ENCODE assay signal across 8 cellular contexts in genomic region chr19:2167896-2168618, GRCh38. TPM values are rescaled to one million over a fixed set of nuclear protein-coding genes. Genes with fewer than 3 reads are reported as not detected.
A peak's percentile ranks its signal among the peaks of the same experiment; 100 is the strongest.
DNase-seq lines count a peak whose midpoint lies in the region; ATAC-seq and TF ChIP-seq lines count a peak whose summit lies in the region.

No MANE protein-coding gene starts in this region.

- no peak for DNase-seq in activated naive CD4-positive, alpha-beta T cell treated with anti-CD3 and anti-CD28 coated beads, Interleukin-2, amount 10 ng/mL, durations not matched to agents 7 days and 5 days
- DNase-seq in activated naive CD4-positive, alpha-beta T cell treated with Interleukin-2 at 50 U/mL for 16 hours, result no peak
- DNase-seq in NOMO-1 (lab: John Stamatoyannopoulos, UW; ENCODE audit: unreplicated experiment in 2 of 2), result peak; percentile 80 to 87
- DNase-seq in brain microvascular endothelial cell, result no peak
- peak; percentile 65 to 81 for DNase-seq in lung microvascular endothelial cell (ENCODE audit: low read depth in 2 of 2)
- DNase-seq in upper lobe of right lung, result peak; percentile 87
- no peak for DNase-seq in NCI-H1105 treated with DMSO at 0.1 percent for 48 hours (lab: John Stamatoyannopoulos, UW)
- DNase-seq in cerebellar nuclear complex (lab: John Stamatoyannopoulos, UW), result no peak

- H3K4me3 ChIP-seq in brain microvascular endothelial cell (ENCODE audit: low read depth, low read length) (peak overlapping the region; percentile 9), upper lobe of right lung (peak overlapping the region; percentile 23)

- in situ Hi-C loops in brain microvascular endothelial cell (cut with HindIII; ENCODE audit: low pct_ligation_motif_present, low sequenced_read_pairs), result no loop called here

- no peaks in the 10 kb centered on the region for H3K9me3 ChIP-seq in upper lobe of right lung

- H3K36me3 Mint-ChIP-seq in activated naive CD4-positive, alpha-beta T cell treated with anti-CD3 and anti-CD28 coated beads, Interleukin-2, amount 10 ng/mL, durations not matched to agents 7 days and 5 days, result peaks cover 3% of the 10 kb centered on the region

- H3K36me3 ChIP-seq in brain microvascular endothelial cell (replicated peaks), result no peaks in the 10 kb centered on the region
- H3K36me3 ChIP-seq in upper lobe of right lung, result no peaks in the 10 kb centered on the region

- peaks cover 67% of the 10 kb centered on the region for H3K4me1 ChIP-seq in upper lobe of right lung

- H3K27ac ChIP-seq in brain microvascular endothelial cell (peak overlapping the region; percentile 82), upper lobe of right lung (peak overlapping the region; percentile 96)

- intact Hi-C loops in upper lobe of right lung (cut with DNase I), result no loop called here

- H3K9me3 Mint-ChIP-seq in activated naive CD4-positive, alpha-beta T cell treated with anti-CD3 and anti-CD28 coated beads, Interleukin-2, amount 10 ng/mL, durations not matched to agents 7 days and 5 days, result no peaks in the 10 kb centered on the region

- no peak overlapping the region for H3K4me3 Mint-ChIP-seq in activated naive CD4-positive, alpha-beta T cell treated with anti-CD3 and anti-CD28 coated beads, Interleukin-2, amount 10 ng/mL, durations not matched to agents 7 days and 5 days

- peak; percentile 46 for ATAC-seq in upper lobe of right lung

- CTCF ChIA-PET in activated naive CD4-positive, alpha-beta T cell treated with anti-CD3 and anti-CD28 coated beads, Interleukin-2, amount 10 ng/mL, durations not matched to agents 7 days and 5 days (lab: Charles Lee), result interaction anchor here (2.2 kb wide), 1 partner anchor 12 kb away, joined by 9 read pairs; no protein-coding TSS in a partner anchor

- H3K27me3 ChIP-seq in brain microvascular endothelial cell (replicated peaks) (no peaks in the 10 kb centered on the region), upper lobe of right lung (no peaks in the 10 kb centered on the region)

- peaks cover 49% of the 10 kb centered on the region for H3K4me1 Mint-ChIP-seq in activated naive CD4-positive, alpha-beta T cell treated with anti-CD3 and anti-CD28 coated beads, Interleukin-2, amount 10 ng/mL, durations not matched to agents 7 days and 5 days

- no peaks in the 10 kb centered on the region for H3K27me3 Mint-ChIP-seq in activated naive CD4-positive, alpha-beta T cell treated with anti-CD3 and anti-CD28 coated beads, Interleukin-2, amount 10 ng/mL, durations not matched to agents 7 days and 5 days

- H3K27ac Mint-ChIP-seq in activated naive CD4-positive, alpha-beta T cell treated with anti-CD3 and anti-CD28 coated beads, Interleukin-2, amount 10 ng/mL, durations not matched to agents 7 days and 5 days, result peak overlapping the region; percentile 62

- peak; percentile 1 for TF ChIP-seq CTCF in brain microvascular endothelial cell (IDR thresholded peaks at IDR 0.05; ENCODE audit: low read depth, low read length, missing control alignments)
- peak; percentile 6 for TF ChIP-seq CTCF in upper lobe of right lung (IDR thresholded peaks at IDR 0.05)

RNA-seq across cellular contexts. Expression of gene DOT1L, which starts 4.3 kb away (rescaled TPM):
- total RNA-seq in lung microvascular endothelial cell (2.4 and 3.6 TPM in 2 replicates), upper lobe of right lung (42.0 TPM)

RNA-seq across cellular contexts. Expression of gene AP3D1, which starts 16.7 kb away (rescaled TPM):
- 57.5 and 63.3 TPM in 2 replicates for total RNA-seq in lung microvascular endothelial cell
- 109 TPM for total RNA-seq in upper lobe of right lung

Comparison
In these comparisons a context has a peak if more than half of its experiments do, and no peak if none do; other contexts are left out.
1. DNase-seq: peak in NOMO-1 (2 of 2), lung microvascular endothelial cell (2 of 2) and upper lobe of right lung (single experiment); none in activated naive CD4-positive, alpha-beta T cell treated with anti-CD3 and anti-CD28 coated beads, Interleukin-2, amount 10 ng/mL, durations not matched to agents 7 days and 5 days (single experiment), activated naive CD4-positive, alpha-beta T cell treated with Interleukin-2 at 50 U/mL for 16 hours (single experiment), brain microvascular endothelial cell (single experiment), NCI-H1105 treated with DMSO at 0.1 percent for 48 hours (single experiment) and cerebellar nuclear complex (0 of 2).